21 cellular contexts compared by ENCODE assay signal in the genomic region with DNA sequence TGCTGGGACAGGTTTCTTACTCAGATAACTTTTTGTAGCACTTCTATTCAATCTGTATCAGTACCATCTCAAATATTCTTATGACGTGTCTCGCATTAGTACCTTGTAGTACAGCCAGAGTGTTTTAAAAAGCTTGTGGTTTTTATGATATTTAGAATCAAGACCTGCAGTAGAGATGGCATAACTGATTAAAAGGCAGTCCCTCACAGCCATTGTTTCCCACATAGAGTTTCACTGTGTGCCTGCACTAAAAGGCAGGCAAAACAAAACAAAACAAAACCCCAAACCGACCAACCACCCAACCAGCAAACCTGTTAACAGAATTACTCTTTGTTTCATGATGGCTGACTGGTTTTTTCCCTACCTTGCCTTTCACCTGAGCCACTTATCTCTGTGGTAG.
"Had no signal": no experiment of that assay in that cellular context is flagged by ENCODE, and none has a peak within 500 bp of the region (broad histone marks: within the 10 kb centered on the region; RNA-seq: fewer than 3 reads in every experiment).

No MANE protein-coding gene starts in this region.

- DNase-seq: activated CD4-positive, alpha-beta T cell treated with anti-CD3 and anti-CD28 coated beads, Interleukin-2, amount 10 ng/mL, durations not matched to agents 7 days and 5 days; activated CD8-positive, alpha-beta T cell treated with anti-CD3 and anti-CD28 coated beads, Interleukin-2, amount 10 ng/mL, durations not matched to agents 7 days and 5 days; activated gamma-delta T cell treated with Interleukin-2 at 50 U/mL for 16 hours; effector CD4-positive, alpha-beta T cell; foreskin fibroblast; heart right ventricle; kidney; left lung; naive thymus-derived CD8-positive, alpha-beta T cell; retina; sigmoid colon; stimulated activated CD4-positive, alpha-beta T cell treated with anti-CD3 and anti-CD28 coated beads, Interleukin-2, amount 100 ng/mL, for 48 hours; stimulated activated CD8-positive, alpha-beta memory T cell treated with anti-CD3 and anti-CD28 coated beads, Interleukin-4, amount 100 ng/mL, for 48 hours; stimulated activated naive B cell treated with anti-CD40 and anti-IgM and Interleukin-4, amounts not matched to agents 10 μg/mL and 1 μg/mL and 100 μg/mL, for 72 hours; testis; trophoblast cell had no signal

- H3K4me1 ChIP-seq: heart right ventricle, left lung, neural progenitor cell, testis, vagina had no signal

- FAIRE-seq: endometrium, kidney had no signal

- H3K4me2 ChIP-seq: neural progenitor cell had no signal

- H3K9ac ChIP-seq: neural progenitor cell had no signal

- ATAC-seq: activated CD4-positive, CD25-positive, alpha-beta regulatory T cell treated with anti-CD3 and anti-CD28 coated beads, Interleukin-2, amount 50 U/mL, for 24 hours; activated CD8-positive, alpha-beta T cell treated with anti-CD3 and anti-CD28 coated beads, Interleukin-2, amount 10 ng/mL, durations not matched to agents 7 days and 5 days; heart right ventricle; left lung; naive thymus-derived CD8-positive, alpha-beta T cell; stimulated activated naive B cell treated with anti-CD40 and anti-IgM and Interleukin-4, amounts not matched to agents 10 μg/mL and 1 μg/mL and 100 μg/mL, for 72 hours had no signal

- H3K36me3 ChIP-seq: heart right ventricle, left lung, neural progenitor cell, sigmoid colon, vagina had no signal

- H3K27me3 ChIP-seq: heart right ventricle, left lung, neural progenitor cell, sigmoid colon, testis, vagina had no signal

- H2AFZ ChIP-seq: neural progenitor cell had no signal

- H3K27ac ChIP-seq: heart right ventricle, left lung, neural progenitor cell, sigmoid colon, testis, vagina had no signal

- H3K4me3 ChIP-seq: heart right ventricle, left lung, lung, neural progenitor cell, sigmoid colon, testis, vagina had no signal

- H3K9me3 ChIP-seq: sigmoid colon, testis, vagina had no signal
